In the genomic region with DNA sequence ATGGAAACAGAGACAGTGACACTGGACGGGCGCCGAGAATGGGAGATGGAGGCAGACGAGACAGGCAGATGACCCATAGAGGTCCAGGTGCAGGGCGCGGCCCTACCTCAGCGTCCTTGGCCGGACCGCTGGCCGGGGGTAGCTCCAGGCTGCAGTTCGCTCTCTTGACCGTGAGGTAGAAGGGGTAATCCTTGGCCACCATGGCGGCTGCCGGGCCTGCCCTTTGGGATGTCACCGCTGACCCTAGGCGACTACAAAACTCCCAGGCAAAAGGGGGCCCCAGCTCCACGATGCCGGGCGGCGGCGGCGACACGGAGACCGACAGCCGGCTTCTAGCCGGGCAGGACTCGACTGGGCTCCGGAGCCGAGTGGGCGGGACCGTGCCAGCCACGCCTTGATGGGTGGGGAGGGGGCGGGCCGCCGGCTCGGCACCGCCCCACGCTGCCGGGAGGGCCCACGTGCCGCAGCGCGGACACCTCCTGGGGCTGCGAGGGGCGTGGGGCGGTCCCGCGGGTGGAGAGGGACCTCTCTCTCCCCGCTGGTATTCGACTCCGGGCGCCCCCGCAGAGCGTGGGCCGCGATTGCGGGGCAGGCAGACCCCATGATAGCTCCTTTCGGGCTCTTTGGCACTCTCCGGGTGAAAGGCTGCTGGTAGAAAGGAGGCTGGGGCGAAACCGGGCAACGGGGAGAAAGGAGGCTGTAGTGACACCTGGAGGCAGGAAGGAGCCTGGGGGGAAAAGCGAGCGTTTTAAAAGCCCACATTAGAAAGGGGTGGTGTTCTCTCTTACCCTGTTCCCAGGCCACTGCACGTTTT, we compare ENCODE assay signal across 1 cellular context.
A peak's percentile ranks its signal among the peaks of the same experiment; 100 is the strongest.
TF ChIP-seq lines count a peak whose summit lies in the region.

A gene with protein sequence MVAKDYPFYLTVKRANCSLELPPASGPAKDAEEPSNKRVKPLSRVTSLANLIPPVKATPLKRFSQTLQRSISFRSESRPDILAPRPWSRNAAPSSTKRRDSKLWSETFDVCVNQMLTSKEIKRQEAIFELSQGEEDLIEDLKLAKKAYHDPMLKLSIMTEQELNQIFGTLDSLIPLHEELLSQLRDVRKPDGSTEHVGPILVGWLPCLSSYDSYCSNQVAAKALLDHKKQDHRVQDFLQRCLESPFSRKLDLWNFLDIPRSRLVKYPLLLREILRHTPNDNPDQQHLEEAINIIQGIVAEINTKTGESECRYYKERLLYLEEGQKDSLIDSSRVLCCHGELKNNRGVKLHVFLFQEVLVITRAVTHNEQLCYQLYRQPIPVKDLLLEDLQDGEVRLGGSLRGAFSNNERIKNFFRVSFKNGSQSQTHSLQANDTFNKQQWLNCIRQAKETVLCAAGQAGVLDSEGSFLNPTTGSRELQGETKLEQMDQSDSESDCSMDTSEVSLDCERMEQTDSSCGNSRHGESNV (minus strand): TSS at position 353 of the 814 bp plus-strand sequence. CDS start 151 bp downstream, at position 202.

TF ChIP-seq in GM12878, 131 proteins besides CTCF, POLR2A, EP300 and RAD21 (continued from another document and continues in another):
- TF ChIP-seq, protein P1, sequence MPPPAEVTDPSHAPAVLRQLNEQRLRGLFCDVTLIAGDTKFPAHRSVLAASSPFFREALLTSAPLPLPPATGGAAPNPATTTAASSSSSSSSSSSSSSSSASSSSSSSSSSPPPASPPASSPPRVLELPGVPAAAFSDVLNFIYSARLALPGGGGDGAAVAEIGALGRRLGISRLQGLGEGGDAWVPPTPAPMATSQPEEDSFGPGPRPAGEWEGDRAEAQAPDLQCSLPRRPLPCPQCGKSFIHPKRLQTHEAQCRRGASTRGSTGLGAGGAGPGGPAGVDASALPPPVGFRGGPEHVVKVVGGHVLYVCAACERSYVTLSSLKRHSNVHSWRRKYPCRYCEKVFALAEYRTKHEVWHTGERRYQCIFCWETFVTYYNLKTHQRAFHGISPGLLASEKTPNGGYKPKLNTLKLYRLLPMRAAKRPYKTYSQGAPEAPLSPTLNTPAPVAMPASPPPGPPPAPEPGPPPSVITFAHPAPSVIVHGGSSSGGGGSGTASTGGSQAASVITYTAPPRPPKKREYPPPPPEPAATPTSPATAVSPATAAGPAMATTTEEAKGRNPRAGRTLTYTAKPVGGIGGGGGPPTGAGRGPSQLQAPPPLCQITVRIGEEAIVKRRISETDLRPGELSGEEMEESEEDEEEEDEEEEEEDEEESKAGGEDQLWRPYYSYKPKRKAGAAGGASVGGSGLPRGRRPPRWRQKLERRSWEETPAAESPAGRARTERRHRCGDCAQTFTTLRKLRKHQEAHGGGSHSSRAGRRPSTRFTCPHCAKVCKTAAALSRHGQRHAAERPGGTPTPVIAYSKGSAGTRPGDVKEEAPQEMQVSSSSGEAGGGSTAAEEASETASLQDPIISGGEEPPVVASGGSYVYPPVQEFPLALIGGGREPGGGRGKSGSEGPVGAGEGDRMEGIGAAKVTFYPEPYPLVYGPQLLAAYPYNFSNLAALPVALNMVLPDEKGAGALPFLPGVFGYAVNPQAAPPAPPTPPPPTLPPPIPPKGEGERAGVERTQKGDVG (CRISPR knock-in tag; IDR thresholded peaks at IDR 0.05), result no peak
- no peak for TF ChIP-seq CREM (IDR thresholded peaks at IDR 0.05; ENCODE audit: low read depth)
- no peak for TF ChIP-seq YBX1 (IDR thresholded peaks at IDR 0.05)
- TF ChIP-seq, protein P2, sequence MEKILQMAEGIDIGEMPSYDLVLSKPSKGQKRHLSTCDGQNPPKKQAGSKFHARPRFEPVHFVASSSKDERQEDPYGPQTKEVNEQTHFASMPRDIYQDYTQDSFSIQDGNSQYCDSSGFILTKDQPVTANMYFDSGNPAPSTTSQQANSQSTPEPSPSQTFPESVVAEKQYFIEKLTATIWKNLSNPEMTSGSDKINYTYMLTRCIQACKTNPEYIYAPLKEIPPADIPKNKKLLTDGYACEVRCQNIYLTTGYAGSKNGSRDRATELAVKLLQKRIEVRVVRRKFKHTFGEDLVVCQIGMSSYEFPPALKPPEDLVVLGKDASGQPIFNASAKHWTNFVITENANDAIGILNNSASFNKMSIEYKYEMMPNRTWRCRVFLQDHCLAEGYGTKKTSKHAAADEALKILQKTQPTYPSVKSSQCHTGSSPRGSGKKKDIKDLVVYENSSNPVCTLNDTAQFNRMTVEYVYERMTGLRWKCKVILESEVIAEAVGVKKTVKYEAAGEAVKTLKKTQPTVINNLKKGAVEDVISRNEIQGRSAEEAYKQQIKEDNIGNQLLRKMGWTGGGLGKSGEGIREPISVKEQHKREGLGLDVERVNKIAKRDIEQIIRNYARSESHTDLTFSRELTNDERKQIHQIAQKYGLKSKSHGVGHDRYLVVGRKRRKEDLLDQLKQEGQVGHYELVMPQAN (conservative IDR thresholded peaks at IDR 0.05), result peak; percentile 95
- no peak for TF ChIP-seq STAT3 (IDR thresholded peaks at IDR 0.05; ENCODE audit: low read depth, low read length)
- TF ChIP-seq, protein P3, sequence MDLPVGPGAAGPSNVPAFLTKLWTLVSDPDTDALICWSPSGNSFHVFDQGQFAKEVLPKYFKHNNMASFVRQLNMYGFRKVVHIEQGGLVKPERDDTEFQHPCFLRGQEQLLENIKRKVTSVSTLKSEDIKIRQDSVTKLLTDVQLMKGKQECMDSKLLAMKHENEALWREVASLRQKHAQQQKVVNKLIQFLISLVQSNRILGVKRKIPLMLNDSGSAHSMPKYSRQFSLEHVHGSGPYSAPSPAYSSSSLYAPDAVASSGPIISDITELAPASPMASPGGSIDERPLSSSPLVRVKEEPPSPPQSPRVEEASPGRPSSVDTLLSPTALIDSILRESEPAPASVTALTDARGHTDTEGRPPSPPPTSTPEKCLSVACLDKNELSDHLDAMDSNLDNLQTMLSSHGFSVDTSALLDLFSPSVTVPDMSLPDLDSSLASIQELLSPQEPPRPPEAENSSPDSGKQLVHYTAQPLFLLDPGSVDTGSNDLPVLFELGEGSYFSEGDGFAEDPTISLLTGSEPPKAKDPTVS (IDR thresholded peaks at IDR 0.05; ENCODE audit: low read depth, low read length), result no peak
- TF ChIP-seq RELA (IDR thresholded peaks at IDR 0.05; ENCODE audit: borderline replicate concordance, partially characterized antibody), result peak; percentile 11
- TF ChIP-seq, protein P4, sequence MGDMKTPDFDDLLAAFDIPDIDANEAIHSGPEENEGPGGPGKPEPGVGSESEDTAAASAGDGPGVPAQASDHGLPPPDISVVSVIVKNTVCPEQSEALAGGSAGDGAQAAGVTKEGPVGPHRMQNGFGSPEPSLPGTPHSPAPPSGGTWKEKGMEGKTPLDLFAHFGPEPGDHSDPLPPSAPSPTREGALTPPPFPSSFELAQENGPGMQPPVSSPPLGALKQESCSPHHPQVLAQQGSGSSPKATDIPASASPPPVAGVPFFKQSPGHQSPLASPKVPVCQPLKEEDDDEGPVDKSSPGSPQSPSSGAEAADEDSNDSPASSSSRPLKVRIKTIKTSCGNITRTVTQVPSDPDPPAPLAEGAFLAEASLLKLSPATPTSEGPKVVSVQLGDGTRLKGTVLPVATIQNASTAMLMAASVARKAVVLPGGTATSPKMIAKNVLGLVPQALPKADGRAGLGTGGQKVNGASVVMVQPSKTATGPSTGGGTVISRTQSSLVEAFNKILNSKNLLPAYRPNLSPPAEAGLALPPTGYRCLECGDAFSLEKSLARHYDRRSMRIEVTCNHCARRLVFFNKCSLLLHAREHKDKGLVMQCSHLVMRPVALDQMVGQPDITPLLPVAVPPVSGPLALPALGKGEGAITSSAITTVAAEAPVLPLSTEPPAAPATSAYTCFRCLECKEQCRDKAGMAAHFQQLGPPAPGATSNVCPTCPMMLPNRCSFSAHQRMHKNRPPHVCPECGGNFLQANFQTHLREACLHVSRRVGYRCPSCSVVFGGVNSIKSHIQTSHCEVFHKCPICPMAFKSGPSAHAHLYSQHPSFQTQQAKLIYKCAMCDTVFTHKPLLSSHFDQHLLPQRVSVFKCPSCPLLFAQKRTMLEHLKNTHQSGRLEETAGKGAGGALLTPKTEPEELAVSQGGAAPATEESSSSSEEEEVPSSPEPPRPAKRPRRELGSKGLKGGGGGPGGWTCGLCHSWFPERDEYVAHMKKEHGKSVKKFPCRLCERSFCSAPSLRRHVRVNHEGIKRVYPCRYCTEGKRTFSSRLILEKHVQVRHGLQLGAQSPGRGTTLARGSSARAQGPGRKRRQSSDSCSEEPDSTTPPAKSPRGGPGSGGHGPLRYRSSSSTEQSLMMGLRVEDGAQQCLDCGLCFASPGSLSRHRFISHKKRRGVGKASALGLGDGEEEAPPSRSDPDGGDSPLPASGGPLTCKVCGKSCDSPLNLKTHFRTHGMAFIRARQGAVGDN (IDR thresholded peaks at IDR 0.05), result peak; percentile 87
- no peak for TF ChIP-seq KLF5 (IDR thresholded peaks at IDR 0.05; ENCODE audit: partially characterized antibody)
- peak; percentile 70 for TF ChIP-seq IKZF1 (conservative IDR thresholded peaks at IDR 0.05)
- 0 out of 2 replicates have a peak, but pooled peaks have one; percentile 42 for TF ChIP-seq ZNF24 (IDR thresholded peaks at IDR 0.05)
- TF ChIP-seq, protein P5, sequence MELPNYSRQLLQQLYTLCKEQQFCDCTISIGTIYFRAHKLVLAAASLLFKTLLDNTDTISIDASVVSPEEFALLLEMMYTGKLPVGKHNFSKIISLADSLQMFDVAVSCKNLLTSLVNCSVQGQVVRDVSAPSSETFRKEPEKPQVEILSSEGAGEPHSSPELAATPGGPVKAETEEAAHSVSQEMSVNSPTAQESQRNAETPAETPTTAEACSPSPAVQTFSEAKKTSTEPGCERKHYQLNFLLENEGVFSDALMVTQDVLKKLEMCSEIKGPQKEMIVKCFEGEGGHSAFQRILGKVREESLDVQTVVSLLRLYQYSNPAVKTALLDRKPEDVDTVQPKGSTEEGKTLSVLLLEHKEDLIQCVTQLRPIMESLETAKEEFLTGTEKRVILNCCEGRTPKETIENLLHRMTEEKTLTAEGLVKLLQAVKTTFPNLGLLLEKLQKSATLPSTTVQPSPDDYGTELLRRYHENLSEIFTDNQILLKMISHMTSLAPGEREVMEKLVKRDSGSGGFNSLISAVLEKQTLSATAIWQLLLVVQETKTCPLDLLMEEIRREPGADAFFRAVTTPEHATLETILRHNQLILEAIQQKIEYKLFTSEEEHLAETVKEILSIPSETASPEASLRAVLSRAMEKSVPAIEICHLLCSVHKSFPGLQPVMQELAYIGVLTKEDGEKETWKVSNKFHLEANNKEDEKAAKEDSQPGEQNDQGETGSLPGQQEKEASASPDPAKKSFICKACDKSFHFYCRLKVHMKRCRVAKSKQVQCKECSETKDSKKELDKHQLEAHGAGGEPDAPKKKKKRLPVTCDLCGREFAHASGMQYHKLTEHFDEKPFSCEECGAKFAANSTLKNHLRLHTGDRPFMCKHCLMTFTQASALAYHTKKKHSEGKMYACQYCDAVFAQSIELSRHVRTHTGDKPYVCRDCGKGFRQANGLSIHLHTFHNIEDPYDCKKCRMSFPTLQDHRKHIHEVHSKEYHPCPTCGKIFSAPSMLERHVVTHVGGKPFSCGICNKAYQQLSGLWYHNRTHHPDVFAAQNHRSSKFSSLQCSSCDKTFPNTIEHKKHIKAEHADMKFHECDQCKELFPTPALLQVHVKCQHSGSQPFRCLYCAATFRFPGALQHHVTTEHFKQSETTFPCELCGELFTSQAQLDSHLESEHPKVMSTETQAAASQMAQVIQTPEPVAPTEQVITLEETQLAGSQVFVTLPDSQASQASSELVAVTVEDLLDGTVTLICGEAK (IDR thresholded peaks at IDR 0.05; ENCODE audit: borderline replicate concordance), result no peak
- TF ChIP-seq FOXM1 (IDR thresholded peaks at IDR 0.05; ENCODE audit: low read depth, low read length), result no peak
- no peak for TF ChIP-seq SIX5 (IDR thresholded peaks at IDR 0.05; ENCODE audit: low read depth, low read length, severe bottlenecking)
- peak; percentile 54 for TF ChIP-seq MEF2B (IDR thresholded peaks at IDR 0.05; ENCODE audit: partially characterized antibody, poor library complexity, severe bottlenecking)
- TF ChIP-seq RBBP5 (conservative IDR thresholded peaks at IDR 0.05), result no peak
- TF ChIP-seq KDM1A (IDR thresholded peaks at IDR 0.05; ENCODE audit: borderline replicate concordance), result no peak
- TF ChIP-seq, protein P6, sequence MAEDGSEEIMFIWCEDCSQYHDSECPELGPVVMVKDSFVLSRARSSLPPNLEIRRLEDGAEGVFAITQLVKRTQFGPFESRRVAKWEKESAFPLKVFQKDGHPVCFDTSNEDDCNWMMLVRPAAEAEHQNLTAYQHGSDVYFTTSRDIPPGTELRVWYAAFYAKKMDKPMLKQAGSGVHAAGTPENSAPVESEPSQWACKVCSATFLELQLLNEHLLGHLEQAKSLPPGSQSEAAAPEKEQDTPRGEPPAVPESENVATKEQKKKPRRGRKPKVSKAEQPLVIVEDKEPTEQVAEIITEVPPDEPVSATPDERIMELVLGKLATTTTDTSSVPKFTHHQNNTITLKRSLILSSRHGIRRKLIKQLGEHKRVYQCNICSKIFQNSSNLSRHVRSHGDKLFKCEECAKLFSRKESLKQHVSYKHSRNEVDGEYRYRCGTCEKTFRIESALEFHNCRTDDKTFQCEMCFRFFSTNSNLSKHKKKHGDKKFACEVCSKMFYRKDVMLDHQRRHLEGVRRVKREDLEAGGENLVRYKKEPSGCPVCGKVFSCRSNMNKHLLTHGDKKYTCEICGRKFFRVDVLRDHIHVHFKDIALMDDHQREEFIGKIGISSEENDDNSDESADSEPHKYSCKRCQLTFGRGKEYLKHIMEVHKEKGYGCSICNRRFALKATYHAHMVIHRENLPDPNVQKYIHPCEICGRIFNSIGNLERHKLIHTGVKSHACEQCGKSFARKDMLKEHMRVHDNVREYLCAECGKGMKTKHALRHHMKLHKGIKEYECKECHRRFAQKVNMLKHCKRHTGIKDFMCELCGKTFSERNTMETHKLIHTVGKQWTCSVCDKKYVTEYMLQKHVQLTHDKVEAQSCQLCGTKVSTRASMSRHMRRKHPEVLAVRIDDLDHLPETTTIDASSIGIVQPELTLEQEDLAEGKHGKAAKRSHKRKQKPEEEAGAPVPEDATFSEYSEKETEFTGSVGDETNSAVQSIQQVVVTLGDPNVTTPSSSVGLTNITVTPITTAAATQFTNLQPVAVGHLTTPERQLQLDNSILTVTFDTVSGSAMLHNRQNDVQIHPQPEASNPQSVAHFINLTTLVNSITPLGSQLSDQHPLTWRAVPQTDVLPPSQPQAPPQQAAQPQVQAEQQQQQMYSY (CRISPR knock-in tag; IDR thresholded peaks at IDR 0.05), result 0 out of 2 replicates have a peak, but pooled peaks have one; percentile 12
- peak; percentile 53; the same call in 1 of the 2 replicates for TF ChIP-seq NR2F1 (conservative IDR thresholded peaks at IDR 0.05)
- peak in 1 of 2 experiments; percentile 39; a peak in 1 of 4 replicates for TF ChIP-seq IKZF2 (IDR thresholded peaks at IDR 0.05)
- TF ChIP-seq, protein P7, sequence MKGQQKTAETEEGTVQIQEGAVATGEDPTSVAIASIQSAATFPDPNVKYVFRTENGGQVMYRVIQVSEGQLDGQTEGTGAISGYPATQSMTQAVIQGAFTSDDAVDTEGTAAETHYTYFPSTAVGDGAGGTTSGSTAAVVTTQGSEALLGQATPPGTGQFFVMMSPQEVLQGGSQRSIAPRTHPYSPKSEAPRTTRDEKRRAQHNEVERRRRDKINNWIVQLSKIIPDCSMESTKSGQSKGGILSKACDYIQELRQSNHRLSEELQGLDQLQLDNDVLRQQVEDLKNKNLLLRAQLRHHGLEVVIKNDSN (IDR thresholded peaks at IDR 0.05; ENCODE audit: borderline replicate concordance, extremely low read length, insufficient read depth, low read depth, low read length), result peak; percentile 89
- peak; percentile 65 for TF ChIP-seq TAF1 (IDR thresholded peaks at IDR 0.05; ENCODE audit: borderline replicate concordance, low read depth, low read length)
- TF ChIP-seq, protein P8, sequence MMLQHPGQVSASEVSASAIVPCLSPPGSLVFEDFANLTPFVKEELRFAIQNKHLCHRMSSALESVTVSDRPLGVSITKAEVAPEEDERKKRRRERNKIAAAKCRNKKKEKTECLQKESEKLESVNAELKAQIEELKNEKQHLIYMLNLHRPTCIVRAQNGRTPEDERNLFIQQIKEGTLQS (IDR thresholded peaks at IDR 0.05; ENCODE audit: borderline replicate concordance, extremely low read depth, low read depth, low read length), result no peak; the same call in 1 of the 2 replicates
- TF ChIP-seq HCFC1 (IDR thresholded peaks at IDR 0.05; ENCODE audit: low read length), result no peak; the same call in 1 of the 2 replicates
- no peak for TF ChIP-seq TCF12 (IDR thresholded peaks at IDR 0.05; ENCODE audit: low read depth, low read length)
- TF ChIP-seq PAX8 (IDR thresholded peaks at IDR 0.05), result no peak
- TF ChIP-seq SMC3 (IDR thresholded peaks at IDR 0.05; ENCODE audit: borderline replicate concordance, low read length), result peak; percentile 72; the same call in 1 of the 2 replicates
- TF ChIP-seq JUND (IDR thresholded peaks at IDR 0.05; ENCODE audit: low read depth, low read length), result no peak
